ENCODE assay signal across 22 cellular contexts in genomic region chr2:230282936-230283335, GRCh38. TPM values are rescaled to one million over a fixed set of nuclear protein-coding genes. Genes with fewer than 3 reads are reported as not detected.
DNase-seq lines count a peak whose midpoint lies in the region; ATAC-seq, FAIRE-seq and TF ChIP-seq lines count a peak whose summit lies in the region.
"Had no signal": no experiment of that assay in that cellular context is flagged by ENCODE, and none has a peak within 500 bp of the region (broad histone marks: within the 10 kb centered on the region; RNA-seq: fewer than 3 reads in every experiment).

No MANE protein-coding gene starts in this region.

- H3K9me3 Mint-ChIP-seq in activated B cell treated with CpG ODN at 0.5 μM for 24 hours (no peaks in the 10 kb centered on the region), memory B cell (no peaks in the 10 kb centered on the region)
- H3K9me3 Mint-ChIP-seq: CD8-positive, alpha-beta T cell had no signal

- H3K27ac ChIP-seq in HepG2 (ENCODE audit: extremely low read length, insufficient read depth, low read length), result no peak overlapping the region
- no peak overlapping the region for H3K27ac ChIP-seq in right lobe of liver
- no peak overlapping the region for H3K27ac ChIP-seq in PC-9
- no peak overlapping the region for H3K27ac ChIP-seq in A673 (ENCODE audit: low read depth, low read length, poor library complexity, severe bottlenecking)
- H3K27ac ChIP-seq: 22Rv1, BLaER1, C4-2B had no signal

- TF ChIP-seq EP300 in HepG2 (IDR thresholded peaks at IDR 0.05; ENCODE audit: low read depth in 2 of 2, low read length in 2 of 2) (no peak), HepG2 (CRISPR knock-in tag; IDR thresholded peaks at IDR 0.05; ENCODE audit: borderline replicate concordance) (no peak)

- in situ Hi-C loops in HepG2 (cut with HindIII; ENCODE audit: extremely low pct_ligation_motif_present, low pct_unique_long_range_greater_than_20kb), result no loop called here
- in situ Hi-C loops in GM13976 (cut with MboI; ENCODE audit: low sequenced_read_pairs, unreplicated experiment), result no loop called here

- H3K79me2 ChIP-seq in HepG2 (ENCODE audit: insufficient read depth, low read length), result no peaks in the 10 kb centered on the region
- no peaks in the 10 kb centered on the region for H3K79me2 ChIP-seq in PC-9 (ENCODE audit: low read depth)

- H3K4me1 Mint-ChIP-seq in activated B cell treated with CpG ODN at 0.5 μM for 24 hours (peaks cover 3% of the 10 kb centered on the region), memory B cell (peaks cover 11% of the 10 kb centered on the region)
- H3K4me1 Mint-ChIP-seq: GM23338 had no signal

- DNase-seq in HepG2 (ENCODE audit: low spot score), result no peak
- no peak for DNase-seq in right lobe of liver
- DNase-seq in activated B cell treated with CpG ODN at 0.5 μM for 24 hours, result no peak
- no peak for DNase-seq in memory B cell (ENCODE audit: low spot score in 2 of 2)
- DNase-seq in epidermal melanocyte (ENCODE audit: insufficient read length, low spot score), result no peak
- no peak for DNase-seq in PC-9
- no peak for DNase-seq in GM13976 (ENCODE audit: low spot score)
- DNase-seq in A673 (ENCODE audit: low spot score), result no peak
- DNase-seq: Caco-2; CD4-positive, CD25-positive, alpha-beta regulatory T cell; CD8-positive, alpha-beta T cell; DMS153; DND-41; HFFc6 had no signal

- TF ChIP-seq CTCF in HepG2 (CRISPR knock-in tag; IDR thresholded peaks at IDR 0.05) (no peak), right lobe of liver (IDR thresholded peaks at IDR 0.05) (no peak), activated B cell treated with CpG ODN at 0.5 μM for 24 hours (IDR thresholded peaks at IDR 0.05) (no peak), PC-9 (conservative IDR thresholded peaks at IDR 0.05) (no peak), GM13976 (IDR thresholded peaks at IDR 0.05; ENCODE audit: borderline replicate concordance, control extremely low read depth, extremely low read depth, insufficient read depth, missing control alignments) (no peak), A673 (conservative IDR thresholded peaks at IDR 0.05; ENCODE audit: low read depth, low read length) (no peak)

- no peak for TF ChIP-seq RAD21 in HepG2 (CRISPR knock-in tag; IDR thresholded peaks at IDR 0.05)

- H3K9me2 ChIP-seq in PC-9 (ENCODE audit: insufficient read depth), result no peaks in the 10 kb centered on the region

- H3K4me2 ChIP-seq in HepG2 (ENCODE audit: low read depth, low read length) (no peak overlapping the region), PC-9 (no peak overlapping the region)
- H3K4me2 ChIP-seq: BLaER1, GM23338 had no signal

- ATAC-seq in HepG2 (no peak), right lobe of liver (no peak), activated B cell treated with CpG ODN at 0.5 μM for 24 hours (ENCODE audit: low read depth) (no peak), memory B cell (ENCODE audit: low read depth) (no peak)
- ATAC-seq: CD8-positive, alpha-beta T cell; GM23338 had no signal

- intact Hi-C loops in HepG2 (cut with micrococcal nuclease; ENCODE audit: unreplicated experiment), result no loop called here
- intact Hi-C loops in right lobe of liver (cut with DNase I), result no loop called here
- intact Hi-C loops in activated B cell treated with CpG ODN at 0.5 μM for 24 hours (cut with micrococcal nuclease), result no loop called here
- intact Hi-C loops in PC-9 (cut with micrococcal nuclease; ENCODE audit: unreplicated experiment), result no loop called here
- intact Hi-C loops in A673 (cut with micrococcal nuclease; ENCODE audit: unreplicated experiment), result no loop called here

- TF ChIP-seq POLR2A in HepG2 (IDR thresholded peaks at IDR 0.05; ENCODE audit: insufficient read depth in 1 of 2, low read depth in 2 of 2, low read length in 2 of 2) (no peak), right lobe of liver (IDR thresholded peaks at IDR 0.05) (no peak)

- no peaks in the 10 kb centered on the region for H3F3A ChIP-seq in PC-9 (ENCODE audit: insufficient read depth, low read depth)

- H3K9ac ChIP-seq in HepG2 (ENCODE audit: insufficient read depth, low read depth, low read length), result no peak overlapping the region
- H3K9ac ChIP-seq: BLaER1 had no signal

- H3K4me3 Mint-ChIP-seq in activated B cell treated with CpG ODN at 0.5 μM for 24 hours, result no peak overlapping the region
- no peak overlapping the region for H3K4me3 Mint-ChIP-seq in memory B cell
- H3K4me3 Mint-ChIP-seq: CD4-positive, CD25-positive, alpha-beta regulatory T cell; CD8-positive, alpha-beta T cell; GM23338; HFFc6 had no signal

- H4K20me1 ChIP-seq in HepG2 (ENCODE audit: insufficient read depth, low read length) (no peaks in the 10 kb centered on the region), PC-9 (ENCODE audit: insufficient read depth) (no peaks in the 10 kb centered on the region)
- H4K20me1 ChIP-seq: BLaER1 had no signal

- 15% methylated on average over 2 of the region's 2 CpGs for WGBS in HepG2 (ENCODE audit: low lambda C conversion rate)
- WGBS in right lobe of liver (ENCODE audit: insufficient coverage, low coverage, low lambda C conversion rate, missing lambda C conversion rate), result no CpG with 5 or more reads among the region's 2 CpGs

- H3K9me3 ChIP-seq in HepG2 (ENCODE audit: low read length) (no peaks in the 10 kb centered on the region), right lobe of liver (no peaks in the 10 kb centered on the region), PC-9 (ENCODE audit: insufficient read depth, low read depth) (no peaks in the 10 kb centered on the region), A673 (ENCODE audit: low read depth, low read length, poor library complexity, severe bottlenecking) (no peaks in the 10 kb centered on the region)
- H3K9me3 ChIP-seq: BLaER1, Caco-2, HAP-1 had no signal

- H3K27me3 ChIP-seq in HepG2 (ENCODE audit: control insufficient read depth in 1 of 2, insufficient read depth in 2 of 2, low read length in 2 of 2) (0 out of 5 replicates have a peak, but pooled peaks cover 0 to 5% of the 10 kb centered on the region in 2 experiments), right lobe of liver (no peaks in the 10 kb centered on the region), PC-9 (ENCODE audit: insufficient read depth, low read depth) (no peaks in the 10 kb centered on the region), A673 (replicated peaks; ENCODE audit: insufficient read depth, low read depth, low read length, poor library complexity) (no peaks in the 10 kb centered on the region)
- H3K27me3 ChIP-seq: BLaER1 had no signal

- no peaks in the 10 kb centered on the region for H3K36me3 ChIP-seq in HepG2 (replicated peaks in 1 of 2; ENCODE audit: control insufficient read depth in 1 of 2, insufficient read depth in 2 of 2, low read length in 2 of 2)
- H3K36me3 ChIP-seq in right lobe of liver, result no peaks in the 10 kb centered on the region
- no peaks in the 10 kb centered on the region for H3K36me3 ChIP-seq in PC-9 (ENCODE audit: low read depth)
- no peaks in the 10 kb centered on the region for H3K36me3 ChIP-seq in A673 (ENCODE audit: insufficient read depth, low read length, poor library complexity, severe bottlenecking)
- H3K36me3 ChIP-seq: BLaER1, HAP-1 had no signal

- peaks cover 82% of the 10 kb centered on the region for H3K36me3 Mint-ChIP-seq in activated B cell treated with CpG ODN at 0.5 μM for 24 hours (ENCODE audit: low read depth)
- H3K36me3 Mint-ChIP-seq in memory B cell, result peaks cover 45% of the 10 kb centered on the region

- H3K4me3 ChIP-seq in HepG2 (replicated peaks in 1 of 3; ENCODE audit: insufficient read depth in 1 of 3, low read depth in 2 of 3, low read length in 3 of 3) (no peak overlapping the region), right lobe of liver (no peak overlapping the region), PC-9 (no peak overlapping the region), A673 (ENCODE audit: low read depth, low read length, poor library complexity, severe bottlenecking) (no peak overlapping the region)
- H3K4me3 ChIP-seq: BLaER1, GM23338, HAP-1 had no signal

- POLR2A ChIA-PET in HepG2 (lab: Yijun Ruan, JAX) (no interaction called here), activated B cell treated with CpG ODN at 0.5 μM for 24 hours (lab: Charles Lee) (no interaction called here), PC-9 (lab: Charles Lee; ENCODE audit: unreplicated experiment) (no interaction called here), A673 (lab: Charles Lee; ENCODE audit: low non-redundant PET) (no interaction called here)

- H3K4me1 ChIP-seq in HepG2 (ENCODE audit: insufficient read depth, low read length) (no peaks in the 10 kb centered on the region), right lobe of liver (no peaks in the 10 kb centered on the region), PC-9 (replicated peaks; ENCODE audit: insufficient read depth) (no peaks in the 10 kb centered on the region), A673 (ENCODE audit: insufficient read depth, low read length, poor library complexity, severe bottlenecking) (no peaks in the 10 kb centered on the region)
- H3K4me1 ChIP-seq: BLaER1, Caco-2, HAP-1 had no signal

- H3K27me3 Mint-ChIP-seq in activated B cell treated with CpG ODN at 0.5 μM for 24 hours (no peaks in the 10 kb centered on the region), memory B cell (no peaks in the 10 kb centered on the region)
- H3K27me3 Mint-ChIP-seq: CD4-positive, CD25-positive, alpha-beta regulatory T cell had no signal

- H3K27ac Mint-ChIP-seq in activated B cell treated with CpG ODN at 0.5 μM for 24 hours (peak overlapping the region; percentile 31), memory B cell (peak overlapping the region; percentile 60)
- H3K27ac Mint-ChIP-seq: CD8-positive, alpha-beta T cell; GM23338; HFFc6 had no signal

- no TSS peak for BruUV-seq in HepG2 (replicated peaks; lab: Mats Ljungman, UMichigan)
- no TSS peak for BruUV-seq in PC-9 (replicated peaks; lab: Mats Ljungman, UMichigan)
- no TSS peak for BruUV-seq in A673 (replicated peaks; lab: Mats Ljungman, UMichigan)

- CTCF ChIA-PET in HepG2 (lab: Yijun Ruan, JAX; ENCODE audit: low intra/inter-chr PET ratio, low total read pairs) (no interaction called here), activated B cell treated with CpG ODN at 0.5 μM for 24 hours (lab: Charles Lee) (no interaction called here), PC-9 (lab: Charles Lee) (no interaction called here), A673 (lab: Charles Lee) (no interaction called here)

- H2AFZ ChIP-seq in HepG2 (ENCODE audit: low read length), result no peak overlapping the region
- H2AFZ ChIP-seq in PC-9, result no peak overlapping the region
- H2AFZ ChIP-seq: GM23338 had no signal

- FAIRE-seq in HepG2 (lab: Jason Lieb, UNC), result no peak
- FAIRE-seq: A204.1, G401.6, H54 had no signal

RNA-seq across cellular contexts. Expression of gene SP140L, which starts 44.1 kb away (rescaled TPM):
- 13.2 and 17.5 TPM in 2 replicates for total RNA-seq in HepG2 (2016; rRNA removed; fragmentation: Illumina TruSeq; extraction: Trizol)
- 5.6 TPM in 2 replicates for total RNA-seq in HepG2 (2016; cell fraction: cytosol; rRNA removed; fragmentation: Illumina TruSeq; extraction: Trizol; ENCODE audit: low read depth)
- total RNA-seq in HepG2 (2016; cell fraction: insoluble cytoplasmic fraction; rRNA removed; fragmentation: Illumina TruSeq; extraction: Trizol), result 13.2 and 18.1 TPM in 2 replicates
- total RNA-seq in HepG2 (2016; cell fraction: membrane; rRNA removed; fragmentation: Illumina TruSeq; extraction: Trizol), result 4.1 and 5.0 TPM in 2 replicates
- 26.0 and 35.8 TPM in 2 replicates for total RNA-seq in HepG2 (2016; cell fraction: nucleus; rRNA removed; fragmentation: Illumina TruSeq; extraction: Trizol)
- polyA plus RNA-seq in HepG2 (2011; rRNA removed), result 10.9 and 13.7 TPM in 2 replicates
- polyA plus RNA-seq in HepG2 (2011; cell fraction: cytosol; rRNA removed), result 4.5 and 5.7 TPM in 2 replicates
- polyA plus RNA-seq in HepG2 (2011; cell fraction: nucleus; rRNA removed), result 24.8 and 38.1 TPM in 2 replicates
- 11.8 and 16.1 TPM in 2 replicates for polyA plus RNA-seq in HepG2 (2012)
- polyA plus RNA-seq in HepG2 (2016; cell fraction: cytosol; fragmentation: Illumina TruSeq; extraction: Trizol; ENCODE audit: low read depth), result 0.91 and 1.0 TPM in 2 replicates
- 15.7 TPM in 2 replicates for polyA plus RNA-seq in HepG2 (2016; cell fraction: insoluble cytoplasmic fraction; fragmentation: Illumina TruSeq; extraction: Trizol; ENCODE audit: low read depth)
- polyA plus RNA-seq in HepG2 (2016; cell fraction: membrane; fragmentation: Illumina TruSeq; extraction: Trizol; ENCODE audit: low read depth), result 2.0 and 2.4 TPM in 2 replicates
- polyA plus RNA-seq in HepG2 (2016; cell fraction: nucleus; fragmentation: Illumina TruSeq; extraction: Trizol; ENCODE audit: insufficient read depth, low read depth), result 44.7 and 46.0 TPM in 2 replicates
- 3.0 and 5.6 TPM in 2 replicates for polyA minus RNA-seq in HepG2 (2011; rRNA and poly(A)+ RNA removed; ENCODE audit: low replicate concordance)
- 3.8 and 4.1 TPM in 2 replicates for polyA minus RNA-seq in HepG2 (2011; cell fraction: cytosol; rRNA and poly(A)+ RNA removed)
- polyA minus RNA-seq in HepG2 (2011; cell fraction: nucleus; rRNA and poly(A)+ RNA removed), result 33.9 and 48.9 TPM in 2 replicates
- total RNA-seq in right lobe of liver, result 10 to 100 TPM in 5 of 6 experiments, 1 to 10 TPM in 1; 6.6 to 17.9 (median 11.3) TPM
- total RNA-seq in activated B cell treated with CpG ODN at 0.5 μM for 24 hours, result 106 and 112 TPM in 2 replicates
- 15.1 and 23.6 TPM in 2 replicates for total RNA-seq in PC-9 (2021)
- total RNA-seq in A673 (2021), result 0.37 and 0.61 TPM in 2 replicates
- total RNA-seq: Caco-2 had no signal

RNA-seq across cellular contexts. Expression of gene SP140, which starts 57.4 kb away (rescaled TPM):
- total RNA-seq in HepG2 (2016; rRNA removed; fragmentation: Illumina TruSeq; extraction: Trizol) (0.79 and 0.80 TPM in 2 replicates), right lobe of liver (1 to 10 TPM in 1 of 6 experiments, under 1 TPM in 4, not detected in 1; 0.43 to 1.2 (median 0.82) TPM), activated B cell treated with CpG ODN at 0.5 μM for 24 hours (295 and 330 TPM in 2 replicates), PC-9 (2021) (0.58 and 0.83 TPM in 2 replicates), A673 (2021) (0.32 and 1.0 TPM in 2 replicates)
- total RNA-seq in HepG2 (2016; cell fraction: cytosol; rRNA removed; fragmentation: Illumina TruSeq; extraction: Trizol; ENCODE audit: low read depth), result 0.26 and 0.91 TPM in 2 replicates
- total RNA-seq in HepG2 (2016; cell fraction: insoluble cytoplasmic fraction; rRNA removed; fragmentation: Illumina TruSeq; extraction: Trizol), result 1.1 TPM in 2 replicates
- 0.59 and 1.1 TPM in 2 replicates for total RNA-seq in HepG2 (2016; cell fraction: membrane; rRNA removed; fragmentation: Illumina TruSeq; extraction: Trizol)
- 2.0 and 2.6 TPM in 2 replicates for total RNA-seq in HepG2 (2016; cell fraction: nucleus; rRNA removed; fragmentation: Illumina TruSeq; extraction: Trizol)
- 0.57 and 0.81 TPM in 2 replicates for polyA plus RNA-seq in HepG2 (2011; rRNA removed)
- 0.52 and 0.86 TPM in 2 replicates for polyA plus RNA-seq in HepG2 (2011; cell fraction: cytosol; rRNA removed)
- 0.66 and 2.3 TPM in 2 replicates for polyA plus RNA-seq in HepG2 (2011; cell fraction: nucleus; rRNA removed)
- 1.2 and 1.9 TPM in 2 replicates for polyA plus RNA-seq in HepG2 (2012)
- polyA plus RNA-seq in HepG2 (2016; cell fraction: cytosol; fragmentation: Illumina TruSeq; extraction: Trizol; ENCODE audit: low read depth), result 0.40 and 0.55 TPM in 2 replicates
- 1.2 and 2.0 TPM in 2 replicates for polyA plus RNA-seq in HepG2 (2016; cell fraction: insoluble cytoplasmic fraction; fragmentation: Illumina TruSeq; extraction: Trizol; ENCODE audit: low read depth)
- polyA plus RNA-seq in HepG2 (2016; cell fraction: membrane; fragmentation: Illumina TruSeq; extraction: Trizol; ENCODE audit: low read depth), result 0.56 and 0.97 TPM in 2 replicates
- 1.1 TPM in 1 of 2 replicates, not detected in the other for polyA plus RNA-seq in HepG2 (2016; cell fraction: nucleus; fragmentation: Illumina TruSeq; extraction: Trizol; ENCODE audit: insufficient read depth, low read depth)
- 1.4 TPM in 1 of 2 replicates, not detected in the other for polyA minus RNA-seq in HepG2 (2011; rRNA and poly(A)+ RNA removed; ENCODE audit: low replicate concordance)
- not detected in 2 replicates for polyA minus RNA-seq in HepG2 (2011; cell fraction: cytosol; rRNA and poly(A)+ RNA removed)
- polyA minus RNA-seq in HepG2 (2011; cell fraction: nucleus; rRNA and poly(A)+ RNA removed), result 1.5 and 5.7 TPM in 2 replicates
- total RNA-seq: Caco-2 had no signal

Comparison
In these comparisons a context has a peak if more than half of its experiments do, and no peak if none do; other contexts are left out.
1. RNA of gene SP140, which starts 57.4 kb away (total RNA-seq): 295 to 330 TPM in activated B cell treated with CpG ODN at 0.5 μM for 24 hours; 0.58 to 0.83 TPM in PC-9, 0.43 to 1.2 TPM in right lobe of liver, 0.26 to 2.6 TPM in HepG2 and 0.32 to 1.0 TPM in A673; every median in the first group is over 10 times any median in the second.